13 cellular contexts compared by ENCODE assay signal in genomic region chr20:49267327-49267726, GRCh38. TPM values are rescaled to one million over a fixed set of nuclear protein-coding genes. Genes with fewer than 3 reads are reported as not detected.
A peak's percentile ranks its signal among the peaks of the same experiment; 100 is the strongest.
DNase-seq lines count a peak whose midpoint lies in the region; ATAC-seq and TF ChIP-seq lines count a peak whose summit lies in the region.
"Had no signal": no experiment of that assay in that cellular context is flagged by ENCODE, and none has a peak within 500 bp of the region (broad histone marks: within the 10 kb centered on the region; RNA-seq: fewer than 3 reads in every experiment).

No MANE protein-coding gene starts in this region.

- H3K27me3 ChIP-seq in MM.1S (replicated peaks; ENCODE audit: insufficient read depth, low read length) = no peaks in the 10 kb centered on the region

- H3K27ac ChIP-seq in MM.1S (ENCODE audit: low read length) = peak overlapping the region; percentile 33; the same call in 1 of the 2 replicates

- H3K79me2 ChIP-seq in MM.1S (ENCODE audit: low read length) = peaks cover 7% of the 10 kb centered on the region; the same call in 1 of the 2 replicates

- H3K4me2 ChIP-seq in MM.1S (ENCODE audit: low read depth, low read length) = peak overlapping the region; percentile 43

- no peak overlapping the region for H3K4me3 ChIP-seq in MM.1S (ENCODE audit: low read length)

- peak; percentile 39 for ATAC-seq in stimulated activated memory B cell treated with anti-CD40 and anti-IgM and Interleukin-4, amounts not matched to agents 10 μg/mL and 1 μg/mL and 100 μg/mL, for 72 hours
- ATAC-seq in HG02884 (IDR thresholded peaks at IDR 0.05; ENCODE audit: unreplicated experiment) = no peak

- no peaks in the 10 kb centered on the region for H3K9me3 ChIP-seq in MM.1S (replicated peaks; ENCODE audit: insufficient read depth, low read length)

- 0 out of 2 replicates have a peak, but pooled peaks cover 5% of the 10 kb centered on the region for H4K20me1 ChIP-seq in MM.1S (ENCODE audit: insufficient read depth, low read length)

- H3K36me3 Mint-ChIP-seq in activated T-cell treated with anti-CD3 and anti-CD28 coated beads, Interleukin-2, amount 50 U/mL, for 24 hours (ENCODE audit: low read depth) = peaks cover 97% of the 10 kb centered on the region
- H3K36me3 Mint-ChIP-seq in chondrocyte (ENCODE audit: low read depth) = peaks cover 54% of the 10 kb centered on the region
- H3K36me3 Mint-ChIP-seq in stimulated activated memory B cell treated with anti-CD40 and anti-IgM and Interleukin-4, amounts not matched to agents 10 μg/mL and 1 μg/mL and 100 μg/mL, for 72 hours = peaks cover 87% of the 10 kb centered on the region

- peaks cover 67% of the 10 kb centered on the region for H3K4me1 Mint-ChIP-seq in activated T-cell treated with anti-CD3 and anti-CD28 coated beads, Interleukin-2, amount 50 U/mL, for 24 hours (ENCODE audit: low read depth)
- H3K4me1 Mint-ChIP-seq in chondrocyte (ENCODE audit: low read depth) = peaks cover 45% of the 10 kb centered on the region
- H3K4me1 Mint-ChIP-seq in stimulated activated memory B cell treated with anti-CD40 and anti-IgM and Interleukin-4, amounts not matched to agents 10 μg/mL and 1 μg/mL and 100 μg/mL, for 72 hours = peaks cover 57% of the 10 kb centered on the region

- H2AFZ ChIP-seq in MM.1S (ENCODE audit: low read length) = no peak overlapping the region

- H3K9ac ChIP-seq in MM.1S (ENCODE audit: low read length) = no peak overlapping the region

- peaks cover 8% of the 10 kb centered on the region; the same call in 1 of the 2 replicates for H3K36me3 ChIP-seq in MM.1S (replicated peaks; ENCODE audit: insufficient read depth, low read length)

- H3K4me3 Mint-ChIP-seq in activated T-cell treated with anti-CD3 and anti-CD28 coated beads, Interleukin-2, amount 50 U/mL, for 24 hours = peak overlapping the region; percentile 77
- H3K4me3 Mint-ChIP-seq in chondrocyte (ENCODE audit: unreplicated experiment) = no peak overlapping the region
- peak overlapping the region; percentile 64 for H3K4me3 Mint-ChIP-seq in stimulated activated memory B cell treated with anti-CD40 and anti-IgM and Interleukin-4, amounts not matched to agents 10 μg/mL and 1 μg/mL and 100 μg/mL, for 72 hours

- no peak for TF ChIP-seq CTCF in MM.1S (IDR thresholded peaks at IDR 0.05; ENCODE audit: low read length)
- TF ChIP-seq CTCF in chondrocyte (IDR thresholded peaks at IDR 0.05) = no peak

- H3K4me1 ChIP-seq in MM.1S (ENCODE audit: low read length) = peaks cover 29% of the 10 kb centered on the region

- DNase-seq in activated T-cell treated with anti-CD3 and anti-CD28 coated beads, Interleukin-2, amount 50 U/mL, for 24 hours = no peak
- no peak for DNase-seq in activated T-cell treated with anti-CD3 and anti-CD28 coated beads, Interleukin-2, amount 50 U/mL, for 1 hour
- peak; percentile 72 for DNase-seq in MM.1S
- DNase-seq in chondrocyte (ENCODE audit: low spot score) = no peak
- no peak for DNase-seq in NCI-H510A treated with DMSO at 0.1 percent for 48 hours (lab: John Stamatoyannopoulos, UW)
- no peak for DNase-seq in OCI-M1 (lab: John Stamatoyannopoulos, UW)
- DNase-seq: activated CD4-positive, alpha-beta T cell treated with anti-CD3 and anti-CD28 coated beads for 4 hours; GOT3; NCI-H2227 treated with DMSO at 0.1 percent for 48 hours; Right ventricle myocardium superior; small intestine had no signal

- no peaks in the 10 kb centered on the region for H3K27me3 Mint-ChIP-seq in activated T-cell treated with anti-CD3 and anti-CD28 coated beads, Interleukin-2, amount 50 U/mL, for 24 hours
- H3K27me3 Mint-ChIP-seq in chondrocyte (ENCODE audit: low read depth) = no peaks in the 10 kb centered on the region
- no peaks in the 10 kb centered on the region for H3K27me3 Mint-ChIP-seq in stimulated activated memory B cell treated with anti-CD40 and anti-IgM and Interleukin-4, amounts not matched to agents 10 μg/mL and 1 μg/mL and 100 μg/mL, for 72 hours

- H3K9me2 ChIP-seq in MM.1S (replicated peaks; ENCODE audit: insufficient read depth, low read length) = no peaks in the 10 kb centered on the region

- H3F3A ChIP-seq in MM.1S (ENCODE audit: insufficient read depth, low read length) = peaks cover 20% of the 10 kb centered on the region

- H3K27ac Mint-ChIP-seq in activated T-cell treated with anti-CD3 and anti-CD28 coated beads, Interleukin-2, amount 50 U/mL, for 24 hours = peak overlapping the region; percentile 82
- H3K27ac Mint-ChIP-seq in chondrocyte (ENCODE audit: unreplicated experiment) = peak overlapping the region; percentile 33
- H3K27ac Mint-ChIP-seq in stimulated activated memory B cell treated with anti-CD40 and anti-IgM and Interleukin-4, amounts not matched to agents 10 μg/mL and 1 μg/mL and 100 μg/mL, for 72 hours = peak overlapping the region; percentile 81

- peaks cover 4% of the 10 kb centered on the region for H3K9me3 Mint-ChIP-seq in activated T-cell treated with anti-CD3 and anti-CD28 coated beads, Interleukin-2, amount 50 U/mL, for 24 hours
- peaks cover 9% of the 10 kb centered on the region for H3K9me3 Mint-ChIP-seq in chondrocyte (ENCODE audit: low read depth)
- H3K9me3 Mint-ChIP-seq in stimulated activated memory B cell treated with anti-CD40 and anti-IgM and Interleukin-4, amounts not matched to agents 10 μg/mL and 1 μg/mL and 100 μg/mL, for 72 hours = peaks cover 3% of the 10 kb centered on the region

RNA-seq across cellular contexts. Expression of gene ZNFX1, which starts 10.5 kb away (rescaled TPM):
- total RNA-seq in chondrocyte = 36.0 to 38.7 TPM (median 36.4 TPM) in 3 replicates

RNA-seq across cellular contexts. Expression of gene DDX27, which starts 48.1 kb away (rescaled TPM):
- total RNA-seq in chondrocyte = 23.3 to 25.9 TPM (median 23.7 TPM) in 3 replicates
